23 cellular contexts compared by ENCODE assay signal in the genomic region with DNA sequence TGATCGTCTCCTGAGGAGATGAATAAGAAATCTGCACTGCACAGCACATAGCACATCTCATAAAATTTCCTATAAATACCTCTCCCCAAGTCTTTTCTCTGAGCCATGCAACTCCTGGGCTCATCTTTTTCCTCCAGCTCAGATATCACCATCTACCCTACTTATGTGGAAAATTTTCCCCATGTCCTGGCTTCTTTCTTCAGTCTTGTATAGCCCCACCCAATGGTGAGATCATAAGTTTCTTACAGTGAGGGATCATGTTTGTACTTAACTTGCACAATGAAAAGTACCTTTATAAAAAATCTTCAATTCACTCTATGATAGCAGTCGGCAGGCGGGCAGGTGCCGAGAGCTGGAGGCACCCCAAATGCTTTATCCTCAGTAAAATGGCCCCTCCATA.
"Had no signal": no experiment of that assay in that cellular context is flagged by ENCODE, and none has a peak within 500 bp of the region (broad histone marks: within the 10 kb centered on the region; RNA-seq: fewer than 3 reads in every experiment).

No MANE protein-coding gene starts in this region.

- H3K4me3 ChIP-seq: colonic mucosa, lower lobe of right lung, pancreas, smooth muscle cell, testis, upper lobe of left lung had no signal

- DNase-seq: activated B cell treated with CpG ODN at 0.5 μM for 24 hours; activated CD4-positive, alpha-beta memory T cell treated with anti-CD3 and anti-CD28 coated beads, Interleukin-2, amount 10 ng/mL, durations not matched to agents 7 days and 5 days; activated CD4-positive, alpha-beta T cell treated with anti-CD3 and anti-CD28 coated beads for 48 hours; activated CD8-positive, alpha-beta memory T cell treated with anti-CD3 and anti-CD28 coated beads, Interleukin-2, amount 10 ng/mL, durations not matched to agents 7 days and 5 days; activated naive CD4-positive, alpha-beta T cell; activated naive CD8-positive, alpha-beta T cell treated with anti-CD3 and anti-CD28 coated beads for 36 hours; central memory CD4-positive, alpha-beta T cell; colonic mucosa; endodermal cell; left colon; lower lobe of right lung; pancreas; stimulated activated CD4-positive, alpha-beta T cell treated with anti-CD3 and anti-CD28 coated beads, Interleukin-4, amount 100 ng/mL, for 24 hours; T-helper 1 cell; T-helper 9 cell; testis; upper lobe of left lung had no signal

- H3K4me2 ChIP-seq: smooth muscle cell had no signal

- H3K36me3 ChIP-seq: colonic mucosa, lower lobe of right lung, neutrophil, pancreas, upper lobe of left lung had no signal

- H3K27me3 ChIP-seq: colonic mucosa, neutrophil, pancreas, testis, upper lobe of left lung had no signal

- ATAC-seq: activated CD8-positive, alpha-beta memory T cell treated with anti-CD3 and anti-CD28 coated beads, Interleukin-2, amount 10 ng/mL, durations not matched to agents 7 days and 5 days; activated T-helper 17 cell treated with anti-CD3 and anti-CD28 coated beads, Interleukin-2, amount 50 U/mL, for 72 hours; left colon; lower lobe of right lung; natural killer cell treated with Interleukin-12 subunit alpha and Interleukin-12 subunit beta and Interleukin-15 and Interleukin-18, amount 100 ng/mL, for 72 hours; pancreas; sciatic nerve; stimulated activated effector memory CD8-positive, alpha-beta T cell treated with anti-CD3 and anti-CD28 coated beads, Interleukin-12 subunit alpha, Interleukin-12 subunit beta, amount 100 ng/mL, for 72 hours had no signal

- H3K9me3 ChIP-seq: colonic mucosa, lower lobe of right lung, neutrophil, pancreas, testis, upper lobe of left lung had no signal

- H3K27ac ChIP-seq: colonic mucosa, lower lobe of right lung, neutrophil, pancreas, testis, upper lobe of left lung had no signal

- H3K4me1 ChIP-seq: colonic mucosa, lower lobe of right lung, pancreas, testis, upper lobe of left lung had no signal
